20 cellular contexts compared by ENCODE assay signal in genomic region chr11:21446939-21447590, GRCh38.
A peak's percentile ranks its signal among the peaks of the same experiment; 100 is the strongest.
DNase-seq lines count a peak whose midpoint lies in the region; ATAC-seq and TF ChIP-seq lines count a peak whose summit lies in the region.
"Had no signal": no experiment of that assay in that cellular context is flagged by ENCODE, and none has a peak within 500 bp of the region (broad histone marks: within the 10 kb centered on the region; RNA-seq: fewer than 3 reads in every experiment).

No MANE protein-coding gene starts in this region.

- peak overlapping the region; percentile 40 for H3K27ac Mint-ChIP-seq in endodermal cell
- no peak overlapping the region for H3K27ac Mint-ChIP-seq in activated naive CD4-positive, alpha-beta T cell treated with anti-CD3 and anti-CD28 coated beads, Interleukin-2, amount 10 ng/mL, durations not matched to agents 7 days and 5 days
- H3K27ac Mint-ChIP-seq: activated CD8-positive, alpha-beta T cell treated with anti-CD3 and anti-CD28 coated beads for 36 hours; CD8-positive, alpha-beta T cell had no signal

- in situ Hi-C loops in gastrocnemius medialis (cut with MboI; ENCODE audit: low sequenced_read_pairs in 4 of 4) = no loop called here

- CTCF ChIA-PET in activated naive CD4-positive, alpha-beta T cell treated with anti-CD3 and anti-CD28 coated beads, Interleukin-2, amount 10 ng/mL, durations not matched to agents 7 days and 5 days (lab: Charles Lee) = no interaction called here

- no peaks in the 10 kb centered on the region for H3K36me3 Mint-ChIP-seq in endodermal cell (ENCODE audit: low read depth)
- no peaks in the 10 kb centered on the region for H3K36me3 Mint-ChIP-seq in activated naive CD4-positive, alpha-beta T cell treated with anti-CD3 and anti-CD28 coated beads, Interleukin-2, amount 10 ng/mL, durations not matched to agents 7 days and 5 days
- H3K36me3 Mint-ChIP-seq: CD8-positive, alpha-beta T cell had no signal

- H3K27ac ChIP-seq in endodermal cell (ENCODE audit: low read depth, low read length) (no peak overlapping the region), gastrocnemius medialis (no peak overlapping the region)
- H3K27ac ChIP-seq: sigmoid colon, VCaP had no signal

- peaks cover 7% of the 10 kb centered on the region for H3K4me1 Mint-ChIP-seq in endodermal cell
- no peaks in the 10 kb centered on the region for H3K4me1 Mint-ChIP-seq in activated naive CD4-positive, alpha-beta T cell treated with anti-CD3 and anti-CD28 coated beads, Interleukin-2, amount 10 ng/mL, durations not matched to agents 7 days and 5 days
- H3K4me1 Mint-ChIP-seq: central memory CD8-positive, alpha-beta T cell had no signal

- H3K36me3 ChIP-seq in endodermal cell (ENCODE audit: control insufficient read depth, insufficient read depth, low read length) (no peaks in the 10 kb centered on the region), MG63 (no peaks in the 10 kb centered on the region), gastrocnemius medialis (no peaks in the 10 kb centered on the region)
- H3K36me3 ChIP-seq: sigmoid colon had no signal

- ATAC-seq in GM18498 (IDR thresholded peaks at IDR 0.05; ENCODE audit: unreplicated experiment) = peak; percentile 68
- peak; percentile 96 for ATAC-seq in GM19463 (IDR thresholded peaks at IDR 0.05; ENCODE audit: unreplicated experiment)
- peak; percentile 85 for ATAC-seq in HG03097 (IDR thresholded peaks at IDR 0.05; ENCODE audit: low FRiP score, unreplicated experiment)
- no peak for ATAC-seq in gastrocnemius medialis
- ATAC-seq: activated CD8-positive, alpha-beta T cell treated with anti-CD3 and anti-CD28 coated beads for 36 hours; CD8-positive, alpha-beta T cell had no signal

- no peak for TF ChIP-seq CTCF in endodermal cell (conservative IDR thresholded peaks at IDR 0.05)
- no peak for TF ChIP-seq CTCF in gastrocnemius medialis (IDR thresholded peaks at IDR 0.05 in 4 of 5, conservative IDR thresholded peaks at IDR 0.05 in 1 of 5)

- H3K9ac ChIP-seq in endodermal cell (ENCODE audit: extremely low read depth, low read length, poor library complexity, severe bottlenecking) = no peak overlapping the region

- intact Hi-C loops in gastrocnemius medialis (cut with DNase I; ENCODE audit: low total_unique reads) = no loop called here

- no peaks in the 10 kb centered on the region for H3K9me3 ChIP-seq in endodermal cell (ENCODE audit: control insufficient read depth, low read length)
- no peaks in the 10 kb centered on the region for H3K9me3 ChIP-seq in MG63
- H3K9me3 ChIP-seq in gastrocnemius medialis = no peaks in the 10 kb centered on the region

- H3K4me1 ChIP-seq in endodermal cell (ENCODE audit: control insufficient read depth, insufficient read depth, low read length) (peaks cover 6% of the 10 kb centered on the region), gastrocnemius medialis (no peaks in the 10 kb centered on the region)
- H3K4me1 ChIP-seq: sigmoid colon had no signal

- 86 to 95% methylated on average over 2 of the region's 2 CpGs for WGBS in endodermal cell (ENCODE audit: insufficient coverage in 1 of 2, insufficient read length in 1 of 2), 2 experiments

- H3K4me3 ChIP-seq in endodermal cell (ENCODE audit: low read length) = no peak overlapping the region
- no peak overlapping the region for H3K4me3 ChIP-seq in MG63
- no peak overlapping the region for H3K4me3 ChIP-seq in gastrocnemius medialis
- H3K4me3 ChIP-seq: sigmoid colon had no signal

- H3K27me3 Mint-ChIP-seq in endodermal cell (ENCODE audit: insufficient read depth) = no peaks in the 10 kb centered on the region
- H3K27me3 Mint-ChIP-seq in activated naive CD4-positive, alpha-beta T cell treated with anti-CD3 and anti-CD28 coated beads, Interleukin-2, amount 10 ng/mL, durations not matched to agents 7 days and 5 days = no peaks in the 10 kb centered on the region
- H3K27me3 Mint-ChIP-seq: activated CD8-positive, alpha-beta T cell treated with anti-CD3 and anti-CD28 coated beads for 36 hours; central memory CD8-positive, alpha-beta T cell had no signal

- TF ChIP-seq POLR2A in gastrocnemius medialis (IDR thresholded peaks at IDR 0.05) = no peak

- no peaks in the 10 kb centered on the region for H3K27me3 ChIP-seq in endodermal cell (ENCODE audit: control insufficient read depth, insufficient read depth, low read length, poor library complexity, severe bottlenecking)
- H3K27me3 ChIP-seq in MG63 = no peaks in the 10 kb centered on the region
- no peaks in the 10 kb centered on the region for H3K27me3 ChIP-seq in gastrocnemius medialis
- H3K27me3 ChIP-seq: sigmoid colon had no signal

- no peak overlapping the region for H3K4me3 Mint-ChIP-seq in endodermal cell
- H3K4me3 Mint-ChIP-seq in activated naive CD4-positive, alpha-beta T cell treated with anti-CD3 and anti-CD28 coated beads, Interleukin-2, amount 10 ng/mL, durations not matched to agents 7 days and 5 days = no peak overlapping the region
- H3K4me3 Mint-ChIP-seq: activated CD8-positive, alpha-beta T cell treated with anti-CD3 and anti-CD28 coated beads for 36 hours; CD8-positive, alpha-beta T cell; central memory CD8-positive, alpha-beta T cell had no signal

- no peak for DNase-seq in endodermal cell
- DNase-seq in activated naive CD4-positive, alpha-beta T cell treated with anti-CD3 and anti-CD28 coated beads, Interleukin-2, amount 10 ng/mL, durations not matched to agents 7 days and 5 days = no peak
- DNase-seq in MG63 = no peak
- no peak for DNase-seq in gastrocnemius medialis
- no peak for DNase-seq in ureter (ENCODE audit: low spot score)
- DNase-seq: activated CD8-positive, alpha-beta T cell treated with anti-CD3 and anti-CD28 coated beads for 36 hours; activated T-cell treated with anti-CD3 and anti-CD28 coated beads, Interleukin-2, amount 50 U/mL, for 48 hours; CD8-positive, alpha-beta T cell; effector CD8-positive, alpha-beta T cell; hypothalamus; KG1; NCI-H1105; nucleus accumbens; sigmoid colon; stimulated activated CD4-positive, alpha-beta T cell treated with anti-CD3 and anti-CD28 coated beads, Interleukin-2, amount 100 ng/mL, for 24 hours had no signal

- H3K9me3 Mint-ChIP-seq in endodermal cell = no peaks in the 10 kb centered on the region
- no peaks in the 10 kb centered on the region for H3K9me3 Mint-ChIP-seq in activated naive CD4-positive, alpha-beta T cell treated with anti-CD3 and anti-CD28 coated beads, Interleukin-2, amount 10 ng/mL, durations not matched to agents 7 days and 5 days

Comparison
In these comparisons a context has a peak if more than half of its experiments do, and no peak if none do; other contexts are left out.
1. ATAC-seq: peak in GM18498 (single experiment), GM19463 (single experiment) and HG03097 (single experiment); none in gastrocnemius medialis (0 of 2).